1 cellular context compared by ENCODE assay signal in the genomic region with DNA sequence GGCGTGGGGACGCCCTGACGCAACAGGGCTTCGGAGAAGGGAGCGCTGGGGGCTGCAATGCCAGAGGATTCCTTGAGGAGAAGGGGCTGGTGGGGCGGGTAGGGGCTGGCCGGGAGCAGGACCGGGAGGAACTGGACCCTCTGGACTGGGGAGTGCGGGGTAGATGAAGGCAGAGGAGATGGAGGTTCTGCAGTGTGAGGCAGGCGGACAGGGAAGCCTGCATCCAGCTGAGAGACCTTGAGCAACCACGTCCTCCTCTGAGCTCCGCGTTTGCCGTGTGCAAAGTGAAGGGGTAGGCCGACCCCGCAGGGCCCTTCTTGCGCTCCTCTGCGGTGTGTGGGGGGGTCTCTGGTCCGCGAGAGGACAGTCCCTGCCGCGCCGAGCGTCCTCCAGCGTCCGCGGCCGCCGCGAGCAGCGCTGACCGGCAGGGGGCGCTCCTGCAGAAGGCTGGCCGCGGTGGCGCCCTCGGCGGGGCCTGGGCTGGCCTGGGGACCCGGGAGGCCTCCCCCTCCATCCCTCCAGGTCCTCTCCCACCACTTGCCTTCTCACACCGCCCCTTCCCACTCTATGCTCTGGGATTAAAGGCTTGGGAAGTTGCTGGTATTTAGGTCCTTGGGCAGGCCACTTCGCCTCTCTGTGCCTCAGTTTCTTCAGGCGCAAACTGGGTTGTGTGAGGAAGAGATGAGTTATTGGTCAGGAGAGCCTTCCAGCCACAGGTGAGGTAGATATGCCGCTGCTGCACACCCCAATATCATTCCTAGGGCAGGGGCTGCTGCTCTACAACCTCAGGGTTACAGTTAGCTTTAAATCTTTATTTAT.
TF ChIP-seq lines count a peak whose summit lies in the region.

No MANE protein-coding gene starts in this region.

TF ChIP-seq in HepG2, 621 proteins besides CTCF, POLR2A, EP300 and RAD21 (continued from another document and continues in another):
- TF ChIP-seq ZFP91 (CRISPR knock-in tag; IDR thresholded peaks at IDR 0.05; ENCODE audit: borderline replicate concordance) (peak; percentile 70; the same call in 1 of the 2 replicates), ZNF512B (CRISPR knock-in tag; IDR thresholded peaks at IDR 0.05; ENCODE audit: borderline replicate concordance) (no peak), GRHL1 (CRISPR knock-in tag; conservative IDR thresholded peaks at IDR 0.05) (no peak), BCLAF1 (IDR thresholded peaks at IDR 0.05) (no peak), AHR (CRISPR knock-in tag; IDR thresholded peaks at IDR 0.05) (peak; percentile 24; the same call in 1 of the 2 replicates), CEBPG (CRISPR knock-in tag; IDR thresholded peaks at IDR 0.05) (no peak), ZMYM4 (CRISPR knock-in tag; IDR thresholded peaks at IDR 0.05) (peak; percentile 59; the same call in 1 of the 2 replicates), ZBTB4 (CRISPR knock-in tag; IDR thresholded peaks at IDR 0.05; ENCODE audit: borderline replicate concordance) (no peak), BORCS8-MEF2B (CRISPR knock-in tag; IDR thresholded peaks at IDR 0.05) (peak; percentile 38; the same call in 1 of the 2 replicates), CREB3 (CRISPR knock-in tag; IDR thresholded peaks at IDR 0.05) (no peak), ZNF335 (CRISPR knock-in tag; IDR thresholded peaks at IDR 0.05) (no peak), HDAC1 (CRISPR knock-in tag; IDR thresholded peaks at IDR 0.05) (no peak), XBP1 (CRISPR knock-in tag; IDR thresholded peaks at IDR 0.05) (no peak), HOXA7 (CRISPR knock-in tag; IDR thresholded peaks at IDR 0.05) (no peak), ZNF543 (CRISPR knock-in tag; IDR thresholded peaks at IDR 0.05) (no peak), KLF16 (CRISPR knock-in tag; IDR thresholded peaks at IDR 0.05) (no peak; a peak in 1 of 4 replicates), ZNF577 (CRISPR knock-in tag; IDR thresholded peaks at IDR 0.05; ENCODE audit: borderline replicate concordance, low read depth) (no peak), LRRFIP1 (CRISPR knock-in tag; conservative IDR thresholded peaks at IDR 0.05) (no peak), ZNF337 (CRISPR knock-in tag; IDR thresholded peaks at IDR 0.05; ENCODE audit: borderline replicate concordance, low read depth) (no peak), ZNF780A (CRISPR knock-in tag; IDR thresholded peaks at IDR 0.05) (no peak), ZNF251 (CRISPR knock-in tag; IDR thresholded peaks at IDR 0.05) (no peak), JUNB (CRISPR knock-in tag; IDR thresholded peaks at IDR 0.05; ENCODE audit: borderline replicate concordance) (no peak), THYN1 (CRISPR knock-in tag; IDR thresholded peaks at IDR 0.05; ENCODE audit: borderline replicate concordance, low read depth) (no peak)
- TF ChIP-seq, protein P1, sequence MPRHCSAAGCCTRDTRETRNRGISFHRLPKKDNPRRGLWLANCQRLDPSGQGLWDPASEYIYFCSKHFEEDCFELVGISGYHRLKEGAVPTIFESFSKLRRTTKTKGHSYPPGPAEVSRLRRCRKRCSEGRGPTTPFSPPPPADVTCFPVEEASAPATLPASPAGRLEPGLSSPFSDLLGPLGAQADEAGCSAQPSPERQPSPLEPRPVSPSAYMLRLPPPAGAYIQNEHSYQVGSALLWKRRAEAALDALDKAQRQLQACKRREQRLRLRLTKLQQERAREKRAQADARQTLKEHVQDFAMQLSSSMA (CRISPR knock-in tag; IDR thresholded peaks at IDR 0.05), result 0 out of 2 replicates have a peak, but pooled peaks have one; percentile 61
- TF ChIP-seq, protein P2, sequence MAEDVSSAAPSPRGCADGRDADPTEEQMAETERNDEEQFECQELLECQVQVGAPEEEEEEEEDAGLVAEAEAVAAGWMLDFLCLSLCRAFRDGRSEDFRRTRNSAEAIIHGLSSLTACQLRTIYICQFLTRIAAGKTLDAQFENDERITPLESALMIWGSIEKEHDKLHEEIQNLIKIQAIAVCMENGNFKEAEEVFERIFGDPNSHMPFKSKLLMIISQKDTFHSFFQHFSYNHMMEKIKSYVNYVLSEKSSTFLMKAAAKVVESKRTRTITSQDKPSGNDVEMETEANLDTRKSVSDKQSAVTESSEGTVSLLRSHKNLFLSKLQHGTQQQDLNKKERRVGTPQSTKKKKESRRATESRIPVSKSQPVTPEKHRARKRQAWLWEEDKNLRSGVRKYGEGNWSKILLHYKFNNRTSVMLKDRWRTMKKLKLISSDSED (CRISPR knock-in tag; IDR thresholded peaks at IDR 0.05), result no peak
- TF ChIP-seq, protein P3, sequence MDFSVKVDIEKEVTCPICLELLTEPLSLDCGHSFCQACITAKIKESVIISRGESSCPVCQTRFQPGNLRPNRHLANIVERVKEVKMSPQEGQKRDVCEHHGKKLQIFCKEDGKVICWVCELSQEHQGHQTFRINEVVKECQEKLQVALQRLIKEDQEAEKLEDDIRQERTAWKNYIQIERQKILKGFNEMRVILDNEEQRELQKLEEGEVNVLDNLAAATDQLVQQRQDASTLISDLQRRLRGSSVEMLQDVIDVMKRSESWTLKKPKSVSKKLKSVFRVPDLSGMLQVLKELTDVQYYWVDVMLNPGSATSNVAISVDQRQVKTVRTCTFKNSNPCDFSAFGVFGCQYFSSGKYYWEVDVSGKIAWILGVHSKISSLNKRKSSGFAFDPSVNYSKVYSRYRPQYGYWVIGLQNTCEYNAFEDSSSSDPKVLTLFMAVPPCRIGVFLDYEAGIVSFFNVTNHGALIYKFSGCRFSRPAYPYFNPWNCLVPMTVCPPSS (IDR thresholded peaks at IDR 0.05), result no peak
- TF ChIP-seq, protein P4, sequence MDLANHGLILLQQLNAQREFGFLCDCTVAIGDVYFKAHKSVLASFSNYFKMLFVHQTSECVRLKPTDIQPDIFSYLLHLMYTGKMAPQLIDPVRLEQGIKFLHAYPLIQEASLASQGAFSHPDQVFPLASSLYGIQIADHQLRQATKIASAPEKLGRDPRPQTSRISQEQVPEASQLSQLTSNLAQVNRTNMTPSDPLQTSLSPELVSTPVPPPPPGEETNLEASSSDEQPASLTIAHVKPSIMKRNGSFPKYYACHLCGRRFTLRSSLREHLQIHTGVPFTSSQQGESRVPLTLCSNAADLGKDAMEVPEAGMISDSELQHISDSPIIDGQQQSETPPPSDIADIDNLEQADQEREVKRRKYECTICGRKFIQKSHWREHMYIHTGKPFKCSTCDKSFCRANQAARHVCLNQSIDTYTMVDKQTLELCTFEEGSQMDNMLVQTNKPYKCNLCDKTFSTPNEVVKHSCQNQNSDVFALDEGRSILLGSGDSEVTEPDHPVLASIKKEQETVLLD (CRISPR knock-in tag; IDR thresholded peaks at IDR 0.05; ENCODE audit: low read depth), result no peak
